21 cellular contexts compared by ENCODE assay signal in the genomic region with DNA sequence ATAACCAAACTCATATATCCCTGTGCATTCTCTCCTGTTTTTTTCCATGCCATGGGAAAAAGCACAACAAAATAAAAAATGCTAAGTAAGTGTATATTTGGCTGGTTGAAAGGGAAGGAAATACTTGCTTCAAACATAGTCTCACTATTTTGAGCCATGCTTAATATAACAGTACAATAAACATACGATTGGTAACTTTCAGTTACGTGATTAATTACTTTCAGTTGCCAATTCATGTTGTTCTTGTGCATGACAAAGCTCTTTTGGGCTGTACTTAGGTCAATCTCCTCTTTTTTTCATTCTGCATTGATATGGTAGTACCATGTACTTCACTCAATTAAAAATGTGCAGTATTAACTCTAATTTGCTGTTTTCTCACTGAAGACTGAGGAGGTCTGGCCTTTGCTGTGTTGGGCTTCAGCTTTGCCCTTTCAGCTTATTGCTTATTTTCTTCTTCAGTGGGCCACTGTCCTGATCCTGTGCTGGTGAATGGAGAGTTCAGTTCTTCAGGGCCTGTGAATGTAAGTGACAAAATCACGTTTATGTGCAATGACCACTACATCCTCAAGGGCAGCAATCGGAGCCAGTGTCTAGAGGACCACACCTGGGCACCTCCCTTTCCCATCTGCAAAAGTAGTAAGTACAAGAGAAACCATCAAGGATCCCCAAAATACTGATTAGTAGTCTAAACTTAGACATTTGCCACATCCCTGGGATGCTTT. TPM values are rescaled to one million over a fixed set of nuclear protein-coding genes. Genes with fewer than 3 reads are reported as not detected.
"Had no signal": no experiment of that assay in that cellular context is flagged by ENCODE, and none has a peak within 500 bp of the region (broad histone marks: within the 10 kb centered on the region; RNA-seq: fewer than 3 reads in every experiment).

No MANE protein-coding gene starts in this region.

- H3K4me3 Mint-ChIP-seq: activated CD4-positive, alpha-beta T cell treated with anti-CD3 and anti-CD28 coated beads for 36 hours; nephron; stimulated activated effector memory CD8-positive, alpha-beta T cell treated with anti-CD3 and anti-CD28 coated beads, Interleukin-12 subunit alpha, Interleukin-12 subunit beta, amount 100 ng/mL, for 72 hours had no signal

- H3K27ac ChIP-seq: ascending aorta, breast epithelium, parathyroid adenoma, stomach, upper lobe of left lung, WERI-Rb-1 had no signal

- H3K9ac ChIP-seq: parathyroid adenoma had no signal

- H3K36me3 ChIP-seq: ascending aorta, breast epithelium, upper lobe of left lung, WERI-Rb-1 had no signal

- H3K9me3 ChIP-seq: ascending aorta, breast epithelium, stomach, upper lobe of left lung had no signal

- H3K27me3 ChIP-seq: ascending aorta, breast epithelium, stomach, upper lobe of left lung had no signal

- H3K4me1 Mint-ChIP-seq: stimulated activated effector memory CD8-positive, alpha-beta T cell treated with anti-CD3 and anti-CD28 coated beads, Interleukin-12 subunit alpha, Interleukin-12 subunit beta, amount 100 ng/mL, for 72 hours had no signal

- ATAC-seq: activated CD4-positive, alpha-beta T cell treated with anti-CD3 and anti-CD28 coated beads for 36 hours; sciatic nerve; stimulated activated effector memory CD8-positive, alpha-beta T cell treated with anti-CD3 and anti-CD28 coated beads, Interleukin-12 subunit alpha, Interleukin-12 subunit beta, amount 100 ng/mL, for 72 hours had no signal

- H3K79me2 ChIP-seq: parathyroid adenoma had no signal

- H3K27ac Mint-ChIP-seq: activated CD4-positive, alpha-beta T cell treated with anti-CD3 and anti-CD28 coated beads for 36 hours; activated T-helper 2 cell treated with anti-CD3 and anti-CD28 coated beads, Interferon-gamma antibody, Interleukin-2, Interleukin-4, amounts not matched to agents 10 μg/mL and 5 μg/mL and 100 μg/mL, durations not matched to agents 14 hours and 24 hours and 36 hours; nephron; stimulated activated effector memory CD8-positive, alpha-beta T cell treated with anti-CD3 and anti-CD28 coated beads, Interleukin-12 subunit alpha, Interleukin-12 subunit beta, amount 100 ng/mL, for 72 hours had no signal

- H2AFZ ChIP-seq: parathyroid adenoma had no signal

- H3K9me3 Mint-ChIP-seq: activated T-helper 2 cell treated with anti-CD3 and anti-CD28 coated beads, Interferon-gamma antibody, Interleukin-2, Interleukin-4, amounts not matched to agents 10 μg/mL and 5 μg/mL and 100 μg/mL, durations not matched to agents 14 hours and 24 hours and 36 hours; nephron; stimulated activated effector memory CD8-positive, alpha-beta T cell treated with anti-CD3 and anti-CD28 coated beads, Interleukin-12 subunit alpha, Interleukin-12 subunit beta, amount 100 ng/mL, for 72 hours had no signal

- H3K36me3 Mint-ChIP-seq: stimulated activated effector memory CD8-positive, alpha-beta T cell treated with anti-CD3 and anti-CD28 coated beads, Interleukin-12 subunit alpha, Interleukin-12 subunit beta, amount 100 ng/mL, for 72 hours had no signal

- H3K4me3 ChIP-seq: ascending aorta, breast epithelium, stomach, upper lobe of left lung had no signal

- H3K4me1 ChIP-seq: breast epithelium, parathyroid adenoma had no signal

- DNase-seq: activated CD4-positive, alpha-beta T cell treated with anti-CD3 and anti-CD28 coated beads for 36 hours; activated CD4-positive, alpha-beta T cell treated with anti-CD3 and anti-CD28 coated beads, Interleukin-2, amount 50 U/mL, for 48 hours; activated naive CD4-positive, alpha-beta T cell treated with Interleukin-2 at 50 U/mL for 16 hours; cortex of kidney; head of caudate nucleus; mammary epithelial cell; midbrain; stimulated activated CD4-positive, alpha-beta T cell treated with anti-CD3 and anti-CD28 coated beads, Interleukin-4, amount 100 ng/mL, for 24 hours; stomach; upper lobe of left lung; WERI-Rb-1 had no signal

- FAIRE-seq: frontal cortex, keratinocyte had no signal

RNA-seq across cellular contexts. Expression of a gene that starts 2.7 kb away (rescaled TPM):
- total RNA-seq: ascending aorta, frontal cortex, mammary epithelial cell, temporal lobe had no signal
- polyA plus RNA-seq: keratinocyte, mammary epithelial cell had no signal

RNA-seq across cellular contexts. Expression of a gene that starts 12.7 kb away (rescaled TPM):
- total RNA-seq: activated CD4-positive, alpha-beta T cell treated with anti-CD3 and anti-CD28 coated beads for 36 hours; activated T-helper 2 cell treated with anti-CD3 and anti-CD28 coated beads, Interferon-gamma antibody, Interleukin-2, Interleukin-4, amounts not matched to agents 10 μg/mL and 5 μg/mL and 100 μg/mL, durations not matched to agents 14 hours and 24 hours and 36 hours; ascending aorta; frontal cortex; mammary epithelial cell; temporal lobe had no signal
- polyA plus RNA-seq: keratinocyte, mammary epithelial cell had no signal

RNA-seq across cellular contexts. Expression of a gene that starts 58.8 kb away (rescaled TPM):
- total RNA-seq: activated T-helper 2 cell treated with anti-CD3 and anti-CD28 coated beads, Interferon-gamma antibody, Interleukin-2, Interleukin-4, amounts not matched to agents 10 μg/mL and 5 μg/mL and 100 μg/mL, durations not matched to agents 14 hours and 24 hours and 36 hours; ascending aorta; frontal cortex had no signal
